ENCODE assay signal across 17 cellular contexts in genomic region chr5:33612386-33612785, GRCh38.
DNase-seq lines count a peak whose midpoint lies in the region; ATAC-seq, FAIRE-seq and TF ChIP-seq lines count a peak whose summit lies in the region.
"Had no signal": no experiment of that assay in that cellular context is flagged by ENCODE, and none has a peak within 500 bp of the region (broad histone marks: within the 10 kb centered on the region; RNA-seq: fewer than 3 reads in every experiment).

No MANE protein-coding gene starts in this region.

- ATAC-seq in HG02763 (IDR thresholded peaks at IDR 0.05; ENCODE audit: unreplicated experiment): no peak
- ATAC-seq: activated T-cell treated with anti-CD3 and anti-CD28 coated beads, Interleukin-2, amount 50 U/mL, for 4 hours; left colon had no signal

- FAIRE-seq in HTR-8/SVneo (lab: Jason Lieb, UNC): no peak
- FAIRE-seq: colon had no signal

- no peak for TF ChIP-seq CTCF in brain microvascular endothelial cell (IDR thresholded peaks at IDR 0.05; ENCODE audit: low read depth, low read length, missing control alignments)

- no peaks in the 10 kb centered on the region for H3K27me3 ChIP-seq in brain microvascular endothelial cell (replicated peaks)

- peaks cover 34% of the 10 kb centered on the region for H3K36me3 ChIP-seq in brain microvascular endothelial cell (replicated peaks)

- H3K4me3 ChIP-seq in brain microvascular endothelial cell (ENCODE audit: low read depth, low read length): no peak overlapping the region

- in situ Hi-C loops in brain microvascular endothelial cell (cut with HindIII; ENCODE audit: low pct_ligation_motif_present, low sequenced_read_pairs): no loop called here

- peak overlapping the region; percentile 68 for H3K27ac ChIP-seq in brain microvascular endothelial cell
- H3K27ac ChIP-seq: parathyroid adenoma had no signal

- peak; percentile 26 for DNase-seq in AG08396 (ENCODE audit: low spot score)
- DNase-seq in HTR-8/SVneo (ENCODE audit: insufficient read length, low spot score): peak; percentile 54
- DNase-seq in brain microvascular endothelial cell: peak; percentile 58
- peak; percentile 64 for DNase-seq in iris pigment epithelial cell (ENCODE audit: low read depth)
- no peak for DNase-seq in NCI-H1930 (lab: John Stamatoyannopoulos, UW)
- no peak for DNase-seq in NCI-H1417 (lab: John Stamatoyannopoulos, UW)
- DNase-seq in NCI-H345 treated with DMSO at 0.1 percent for 48 hours (lab: John Stamatoyannopoulos, UW; ENCODE audit: unreplicated experiment): no peak
- DNase-seq: activated CD4-positive, alpha-beta T cell treated with anti-CD3 and anti-CD28 coated beads, Interleukin-2, amount 10 ng/mL, durations not matched to agents 24 days and 14 days; activated T-cell treated with anti-CD3 and anti-CD28 coated beads, Interleukin-2, amount 50 U/mL, for 4 hours; AML-193; Calu3; left colon; NCI-H1694; NCI-H510A had no signal

Comparison
In these comparisons a context has a peak if more than half of its experiments do, and no peak if none do; other contexts are left out.
1. DNase-seq: peak in AG08396 (single experiment), HTR-8/SVneo (single experiment), brain microvascular endothelial cell (single experiment) and iris pigment epithelial cell (single experiment); none in NCI-H1930 (0 of 2), NCI-H1417 (0 of 3) and NCI-H345 treated with DMSO at 0.1 percent for 48 hours (single experiment).